In genomic region chr14:105546410-105546809, GRCh38 we compare ENCODE assay signal across 1 cellular context. TPM values are rescaled to one million over a fixed set of nuclear protein-coding genes. Genes with fewer than 3 reads are reported as not detected.
"Had no signal": no experiment of that assay in that cellular context is flagged by ENCODE, and none has a peak within 500 bp of the region (broad histone marks: within the 10 kb centered on the region; RNA-seq: fewer than 3 reads in every experiment).

No MANE protein-coding gene starts in this region.

RNA-seq across cellular contexts. Expression of gene CRIP1, which starts 59.7 kb away (rescaled TPM):
- total RNA-seq: SK-MEL-5 had no signal
